1 cellular context compared by ENCODE assay signal in genomic region chr1:150563340-150564038, GRCh38.
TF ChIP-seq lines count a peak whose summit lies in the region.

No MANE protein-coding gene starts in this region.

TF ChIP-seq in H1, 55 proteins besides CTCF, POLR2A, EP300 and RAD21:
- TF ChIP-seq CTBP2 (IDR thresholded peaks at IDR 0.05; ENCODE audit: borderline replicate concordance, insufficient read depth, insufficient read length, low read length) (no peak), MAX (IDR thresholded peaks at IDR 0.05) (no peak), CBX8 (IDR thresholded peaks at IDR 0.05; ENCODE audit: borderline replicate concordance, low read depth, low read length) (no peak), NRF1 (IDR thresholded peaks at IDR 0.05; ENCODE audit: low read depth, low read length) (no peak), EZH2 (IDR thresholded peaks at IDR 0.05; ENCODE audit: low read depth, low read length, severe bottlenecking) (no peak), SUZ12 (IDR thresholded peaks at IDR 0.05; ENCODE audit: low read length) (no peak), ATF2 (IDR thresholded peaks at IDR 0.05; ENCODE audit: low read length) (no peak), TBP (IDR thresholded peaks at IDR 0.05; ENCODE audit: low read depth, low read length) (no peak)
